In genomic region chr5:138464388-138465287, GRCh38 we compare ENCODE assay signal across 8 cellular contexts. TPM values are rescaled to one million over a fixed set of nuclear protein-coding genes. Genes with fewer than 3 reads are reported as not detected.
DNase-seq lines count a peak whose midpoint lies in the region; ATAC-seq and TF ChIP-seq lines count a peak whose summit lies in the region.

No MANE protein-coding gene starts in this region.

- under 1% methylated on average over 59 of the region's 68 CpGs for WGBS in prostate gland
- WGBS in urinary bladder = under 1% methylated on average over 68 of the region's 68 CpGs

- peak; percentile 65 for TF ChIP-seq POLR2A in prostate gland (IDR thresholded peaks at IDR 0.05)

- H3K9me3 ChIP-seq in T-helper 17 cell (ENCODE audit: control insufficient read depth, low read length, poor library complexity, severe bottlenecking) (no peaks in the 10 kb centered on the region), left ventricle myocardium inferior (replicated peaks) (no peaks in the 10 kb centered on the region), prostate gland (no peaks in the 10 kb centered on the region)

- intact Hi-C loops in left ventricle myocardium inferior (cut with micrococcal nuclease) = no loop called here
- intact Hi-C loops in prostate gland (cut with DNase I) = loop anchor here (1.0 kb wide), 1 partner anchor 79 kb away; the partner anchor contains the start of gene ETF1

- no peaks in the 10 kb centered on the region for H3K27me3 Mint-ChIP-seq in T-helper 17 cell

- peak overlapping the region; percentile 91 for H3K4me3 Mint-ChIP-seq in T-helper 17 cell

- TF ChIP-seq CTCF in left ventricle myocardium inferior (IDR thresholded peaks at IDR 0.05; ENCODE audit: borderline replicate concordance) (peak; percentile 55), prostate gland (IDR thresholded peaks at IDR 0.05) (no peak)

- peak overlapping the region; percentile 97 for H3K27ac ChIP-seq in angular gyrus (ENCODE audit: low read depth, low read length)
- H3K27ac ChIP-seq in left ventricle myocardium inferior (replicated peaks) = peak overlapping the region; percentile 99
- H3K27ac ChIP-seq in prostate gland = peak overlapping the region; percentile 99
- H3K27ac ChIP-seq in urinary bladder (ENCODE audit: low read depth) = peak overlapping the region; percentile 91

- peak; percentile 95 for DNase-seq in NCI-H1694 treated with DMSO at 0.1 percent for 48 hours (lab: John Stamatoyannopoulos, UW)
- DNase-seq in T-helper 17 cell = peak; percentile 85 to 95 (median 91)
- DNase-seq in left ventricle myocardium inferior = peak; percentile 94
- DNase-seq in prostate gland (ENCODE audit: low spot score) = peak; percentile 99

- peaks cover 24% of the 10 kb centered on the region for H3K4me1 Mint-ChIP-seq in T-helper 17 cell

- peaks cover 2% of the 10 kb centered on the region for H3K36me3 Mint-ChIP-seq in T-helper 17 cell (ENCODE audit: low read depth)

- H3K27me3 ChIP-seq in left ventricle myocardium inferior (ENCODE audit: low read depth) (no peaks in the 10 kb centered on the region), prostate gland (replicated peaks; ENCODE audit: insufficient read depth) (no peaks in the 10 kb centered on the region)

- no peaks in the 10 kb centered on the region for H3K36me3 ChIP-seq in left ventricle myocardium inferior
- H3K36me3 ChIP-seq in prostate gland = no peaks in the 10 kb centered on the region
- H3K36me3 ChIP-seq in urinary bladder (ENCODE audit: insufficient read depth) = no peaks in the 10 kb centered on the region

- ATAC-seq in GM18502 (IDR thresholded peaks at IDR 0.05; ENCODE audit: poor library complexity, unreplicated experiment) (peak; percentile 77), HG02943 (IDR thresholded peaks at IDR 0.05; ENCODE audit: low read depth, unreplicated experiment) (peak; percentile 76), T-helper 17 cell (peak; percentile 78)

- H3K27ac Mint-ChIP-seq in T-helper 17 cell = peak overlapping the region; percentile 74

- peak overlapping the region; percentile 91 for H3K4me3 ChIP-seq in left ventricle myocardium inferior
- H3K4me3 ChIP-seq in prostate gland = peak overlapping the region; percentile 69 to 97
- peak overlapping the region; percentile 46 for H3K4me3 ChIP-seq in urinary bladder (ENCODE audit: low read depth, low read length)

- H3K4me1 ChIP-seq in left ventricle myocardium inferior (peaks cover 68% of the 10 kb centered on the region), prostate gland (replicated peaks) (peaks cover 3% of the 10 kb centered on the region), urinary bladder (ENCODE audit: insufficient read depth) (peaks cover 2% of the 10 kb centered on the region)

RNA-seq across cellular contexts. Expression of gene EGR1, which starts 0.6 kb away (rescaled TPM):
- total RNA-seq in T-helper 17 cell (10 to 100 TPM; 24.2 to 30.6 TPM), left ventricle myocardium inferior (7.8 TPM), prostate gland (10 to 100 TPM; 12.2 to 19.5 TPM), urinary bladder (12.8 TPM)
- polyA plus RNA-seq in urinary bladder = 438 TPM

RNA-seq across cellular contexts. Expression of gene REEP2, which starts 25.8 kb away (rescaled TPM):
- total RNA-seq in T-helper 17 cell = under 1 TPM in 1 of 2 donors, not detected in 1; 0.40 TPM
- total RNA-seq in left ventricle myocardium inferior = 6.6 TPM
- total RNA-seq in prostate gland = 10 to 100 TPM in 1 of 2 donors, 1 to 10 TPM in 1; 4.1 to 21.2 TPM
- total RNA-seq in urinary bladder = 5.3 TPM
- 17.6 TPM for polyA plus RNA-seq in urinary bladder

Comparison
In these comparisons a context has a peak if more than half of its experiments do, and no peak if none do; other contexts are left out.
1. Peak in every context shown above with its lines: DNase-seq, ATAC-seq, H3K4me3 ChIP-seq and H3K27ac ChIP-seq.